Comparison of ENCODE assay signal across 21 cellular contexts in the genomic region with DNA sequence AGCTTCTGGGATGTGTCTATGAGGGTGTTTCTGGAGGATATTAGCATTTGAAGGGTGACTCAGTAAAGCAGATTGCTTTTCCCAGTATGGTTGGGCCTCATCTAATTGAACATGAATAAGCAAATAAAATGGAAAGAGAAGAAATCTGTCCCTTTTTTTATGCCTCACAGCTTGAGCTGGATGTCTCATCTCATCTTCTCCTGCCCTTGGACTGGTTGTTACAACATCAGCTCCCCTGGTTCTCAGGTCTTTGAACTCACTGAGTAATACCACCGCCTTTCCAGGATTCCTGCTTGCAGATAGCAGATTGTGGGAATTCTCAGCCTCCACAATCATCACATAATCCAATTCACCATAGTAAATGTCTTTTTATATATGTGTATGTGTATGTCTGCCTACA.
DNase-seq lines count a peak whose midpoint lies in the region; TF ChIP-seq lines count a peak whose summit lies in the region.
"Had no signal": no experiment of that assay in that cellular context is flagged by ENCODE, and none has a peak within 500 bp of the region (broad histone marks: within the 10 kb centered on the region; RNA-seq: fewer than 3 reads in every experiment).

No MANE protein-coding gene starts in this region.

- TF ChIP-seq POLR2A in erythroblast (IDR thresholded peaks at IDR 0.05; ENCODE audit: low read length) = no peak

- TF ChIP-seq CTCF in astrocyte of the cerebellum (IDR thresholded peaks at IDR 0.05; ENCODE audit: low read depth, low read length, missing control alignments) (no peak), fibroblast of the aortic adventitia (IDR thresholded peaks at IDR 0.05; ENCODE audit: insufficient read depth, low read length) (no peak)

- in situ Hi-C loops in astrocyte of the cerebellum (cut with HindIII; ENCODE audit: low sequenced_read_pairs) = no loop called here

- H3K4me3 ChIP-seq in astrocyte of the cerebellum (ENCODE audit: low read depth, low read length) = no peak overlapping the region
- no peak overlapping the region for H3K4me3 ChIP-seq in fibroblast of the aortic adventitia (ENCODE audit: low read depth, low read length)
- H3K4me3 ChIP-seq: GM23338, MG63 had no signal

- DNase-seq in A172 (ENCODE audit: low spot score) (peak; percentile 2), NCI-H226 (peak; percentile 72), astrocyte of the cerebellum (ENCODE audit: low read depth) (peak; percentile 47), fibroblast of the aortic adventitia (ENCODE audit: low read depth) (peak; percentile 2), SW480 (ENCODE audit: low spot score) (no peak), T-helper 9 cell (no peak), erythroblast (lab: John Stamatoyannopoulos, UW) (no peak), DMS53 (lab: John Stamatoyannopoulos, UW) (no peak)
- DNase-seq: 8988T; BE2C; Caco-2; CD4-positive, alpha-beta T cell; Kasumi-1; MG63; NCI-H1048; NCI-H146; NCI-H2081; NCI-H2171 treated with DMSO at 0.1 percent for 48 hours; NCI-H748 treated with DMSO at 0.1 percent for 48 hours; Right ventricle myocardium superior had no signal

Comparison
In these comparisons a context has a peak if more than half of its experiments do, and no peak if none do; other contexts are left out.
1. DNase-seq: peak in A172 (single experiment), NCI-H226 (single experiment), astrocyte of the cerebellum (single experiment) and fibroblast of the aortic adventitia (single experiment); none in SW480 (single experiment), T-helper 9 cell (single experiment), erythroblast (0 of 2) and DMS53 (single experiment).